ENCODE assay signal across 8 cellular contexts in the genomic region with DNA sequence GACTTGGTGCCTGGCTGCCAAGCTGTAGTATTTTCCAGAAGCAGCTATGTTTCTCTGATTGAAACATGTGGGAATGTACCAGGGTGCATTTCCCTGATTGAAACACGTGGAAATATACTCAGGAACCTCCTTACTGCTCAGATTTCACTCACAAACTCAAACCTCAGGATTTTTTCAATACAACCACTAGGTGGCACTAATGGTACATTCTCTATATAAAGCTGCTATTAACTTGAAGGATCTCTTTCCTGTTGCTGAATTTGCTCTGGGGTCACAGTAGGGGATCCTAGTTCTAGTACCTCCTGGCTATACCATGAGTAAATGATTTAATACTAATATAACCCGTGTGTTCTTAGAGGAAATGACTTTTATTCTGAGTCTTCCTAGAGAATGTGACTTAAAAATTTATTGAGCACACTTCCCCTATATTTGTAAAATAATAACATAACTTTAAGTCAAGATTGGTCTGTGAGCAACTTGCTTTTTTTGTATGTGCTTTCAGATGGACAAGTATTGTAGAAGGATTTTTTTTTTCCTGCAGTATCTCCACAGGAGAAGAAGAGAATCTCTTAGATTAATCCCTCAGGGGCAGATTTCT.
DNase-seq lines count a peak whose midpoint lies in the region; ATAC-seq and TF ChIP-seq lines count a peak whose summit lies in the region.

No MANE protein-coding gene starts in this region.

- no peaks in the 10 kb centered on the region for H3K27me3 ChIP-seq in thyroid gland
- no peaks in the 10 kb centered on the region for H3K27me3 ChIP-seq in ascending aorta

- H3K4me3 ChIP-seq in thyroid gland (replicated peaks in 1 of 3) (no peak overlapping the region), ascending aorta (no peak overlapping the region)

- TF ChIP-seq CTCF in GM10266 (IDR thresholded peaks at IDR 0.05; ENCODE audit: control insufficient read depth, insufficient read depth, low read depth, missing control alignments), result peak; percentile 58
- peak; percentile 83 for TF ChIP-seq CTCF in VCaP (conservative IDR thresholded peaks at IDR 0.05)
- peak in 5 of 6 experiments; percentile 21 to 67 (median 58) for TF ChIP-seq CTCF in thyroid gland (IDR thresholded peaks at IDR 0.05)
- TF ChIP-seq CTCF in ascending aorta (IDR thresholded peaks at IDR 0.05), result peak in 1 of 3 experiments; percentile 33

- no peak overlapping the region for H3K27ac ChIP-seq in VCaP
- no peak overlapping the region for H3K27ac ChIP-seq in thyroid gland
- no peak overlapping the region for H3K27ac ChIP-seq in ascending aorta

- intact Hi-C loops in thyroid gland (cut with DNase I) (no loop called here), ascending aorta (cut with DNase I) (no loop called here)

- no peak for TF ChIP-seq POLR2A in thyroid gland (IDR thresholded peaks at IDR 0.05)

- H3K4me1 ChIP-seq in thyroid gland (no peaks in the 10 kb centered on the region), ascending aorta (no peaks in the 10 kb centered on the region)

- no peaks in the 10 kb centered on the region for H3K9me3 ChIP-seq in thyroid gland
- no peaks in the 10 kb centered on the region for H3K9me3 ChIP-seq in ascending aorta

- ATAC-seq in HG02840 (IDR thresholded peaks at IDR 0.05; ENCODE audit: low FRiP score, unreplicated experiment), result peak; percentile 61

- DNase-seq in GM10266 (ENCODE audit: extremely low spot score) (peak; percentile 35), NCI-H2029 treated with DMSO at 0.1 percent for 48 hours (lab: John Stamatoyannopoulos, UW) (peak; percentile 79), hepatic stellate cell (ENCODE audit: low spot score) (peak; percentile 9), thyroid gland (no peak), cortex of kidney (lab: John Stamatoyannopoulos, UW) (no peak), ascending aorta (ENCODE audit: low spot score in 2 of 2) (no peak)

- 1 to 2% methylated on average over 2 of the region's 2 CpGs for WGBS in thyroid gland, 2 donors

- H3K36me3 ChIP-seq in thyroid gland (no peaks in the 10 kb centered on the region), ascending aorta (no peaks in the 10 kb centered on the region)

Comparison
In these comparisons a context has a peak if more than half of its experiments do, and no peak if none do; other contexts are left out.
1. DNase-seq: peak in GM10266 (single experiment), NCI-H2029 treated with DMSO at 0.1 percent for 48 hours (single experiment) and hepatic stellate cell (single experiment); none in thyroid gland (0 of 2), cortex of kidney (single experiment) and ascending aorta (0 of 2).